Comparison of ENCODE assay signal across 14 cellular contexts in genomic region chr13:93767231-93767916, GRCh38.
"Had no signal": no experiment of that assay in that cellular context is flagged by ENCODE, and none has a peak within 500 bp of the region (broad histone marks: within the 10 kb centered on the region; RNA-seq: fewer than 3 reads in every experiment).

No MANE protein-coding gene starts in this region.

- H3K9me3 ChIP-seq: adrenal gland, mucosa of descending colon, vagina had no signal

- H3K9me3 Mint-ChIP-seq: central memory CD8-positive, alpha-beta T cell had no signal

- H3K27me3 ChIP-seq: adrenal gland, vagina had no signal

- H3K4me1 Mint-ChIP-seq: central memory CD8-positive, alpha-beta T cell; natural killer cell; stimulated activated naive CD8-positive, alpha-beta T cell treated with anti-CD3 and anti-CD28 coated beads, Interleukin-15, amount 100 ng/mL, for 72 hours; T-helper 17 cell had no signal

- DNase-seq: activated CD4-positive, alpha-beta T cell treated with anti-CD3 and anti-CD28 coated beads, Interleukin-2, amount 50 U/mL, for 1 hour; activated naive CD4-positive, alpha-beta T cell treated with anti-CD3 and anti-CD28 coated beads, Interleukin-2, amount 50 U/mL, for 16 hours; adrenal gland; dermis blood vessel endothelial cell; endodermal cell; erythroblast; natural killer cell; occipital lobe; stimulated activated CD4-positive, alpha-beta T cell treated with anti-CD3 and anti-CD28 coated beads, Interleukin-2, amount 100 ng/mL, for 48 hours; stimulated activated naive CD8-positive, alpha-beta T cell treated with anti-CD3 and anti-CD28 coated beads, Interleukin-15, amount 100 ng/mL, for 72 hours; T-helper 17 cell had no signal

- H3K4me3 ChIP-seq: adrenal gland, mucosa of descending colon, vagina had no signal

- H3K27ac Mint-ChIP-seq: endodermal cell; natural killer cell; stimulated activated naive CD8-positive, alpha-beta T cell treated with anti-CD3 and anti-CD28 coated beads, Interleukin-15, amount 100 ng/mL, for 72 hours; T-helper 17 cell had no signal

- H3K36me3 ChIP-seq: adrenal gland, vagina had no signal

- H3K27me3 Mint-ChIP-seq: central memory CD8-positive, alpha-beta T cell; T-helper 17 cell had no signal

- H3K27ac ChIP-seq: adrenal gland, vagina had no signal

- ATAC-seq: natural killer cell; stimulated activated naive CD8-positive, alpha-beta T cell treated with anti-CD3 and anti-CD28 coated beads, Interleukin-15, amount 100 ng/mL, for 72 hours; T-helper 17 cell had no signal

- H3K4me1 ChIP-seq: vagina had no signal

- H3K4me3 Mint-ChIP-seq: central memory CD8-positive, alpha-beta T cell; endodermal cell; natural killer cell; stimulated activated naive CD8-positive, alpha-beta T cell treated with anti-CD3 and anti-CD28 coated beads, Interleukin-15, amount 100 ng/mL, for 72 hours; T-helper 17 cell had no signal
